14 cellular contexts compared by ENCODE assay signal in the genomic region with DNA sequence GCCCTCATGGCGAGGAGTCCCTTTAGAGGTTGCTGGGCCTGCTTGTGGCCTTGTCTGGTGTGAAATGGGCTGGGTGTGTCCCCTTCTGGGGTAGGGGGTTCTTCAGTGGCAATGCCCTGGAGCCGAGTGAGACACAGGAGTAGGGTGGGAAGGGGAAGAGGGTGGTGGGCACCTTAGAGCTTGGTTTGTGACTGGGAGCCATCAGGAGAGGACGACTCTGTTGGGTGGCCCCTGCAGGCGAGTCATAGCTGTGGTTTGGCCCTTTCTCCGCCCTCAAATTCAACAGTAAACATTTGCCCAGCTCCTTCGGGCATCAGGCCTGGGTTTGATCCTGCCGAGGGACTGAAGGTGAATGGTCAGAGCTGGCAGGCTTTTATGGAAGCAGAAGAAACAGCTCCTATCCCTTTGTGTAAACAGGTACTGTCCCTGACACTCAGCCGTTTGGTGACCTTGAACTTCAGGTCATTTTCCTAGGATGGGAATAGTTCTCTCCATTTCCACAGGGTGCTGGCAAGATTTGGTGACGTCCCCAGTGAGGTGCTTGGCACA. TPM values are rescaled to one million over a fixed set of nuclear protein-coding genes. Genes with fewer than 3 reads are reported as not detected.
DNase-seq lines count a peak whose midpoint lies in the region; TF ChIP-seq lines count a peak whose summit lies in the region.
"Had no signal": no experiment of that assay in that cellular context is flagged by ENCODE, and none has a peak within 500 bp of the region (broad histone marks: within the 10 kb centered on the region; RNA-seq: fewer than 3 reads in every experiment).

No MANE protein-coding gene starts in this region.

- peak; percentile 53 for DNase-seq in AG08396 (ENCODE audit: low spot score)
- no peak for DNase-seq in H9
- DNase-seq in dermis blood vessel endothelial cell, result no peak
- no peak for DNase-seq in activated CD8-positive, alpha-beta memory T cell treated with anti-CD3 and anti-CD28 coated beads, Interleukin-2, amount 50 U/mL, for 4 hours
- no peak for DNase-seq in NCI-H2029 (lab: John Stamatoyannopoulos, UW)
- DNase-seq in NCI-H526 treated with DMSO at 0.1 percent for 48 hours (lab: John Stamatoyannopoulos, UW), result no peak
- DNase-seq: activated CD4-positive, alpha-beta T cell treated with anti-CD3 and anti-CD28 coated beads, Interleukin-2, amount 50 U/mL, for 48 hours; KG1; NCI-H510A; spleen had no signal

- H3K4me1 ChIP-seq in H9 (ENCODE audit: insufficient read depth, low read length) (no peaks in the 10 kb centered on the region), mucosa of rectum (ENCODE audit: control insufficient read depth in 2 of 2, insufficient read depth in 2 of 2, low read length in 2 of 2) (peaks cover 14 to 15% of the 10 kb centered on the region in 2 donors)

- no peak overlapping the region for H3K56ac ChIP-seq in H9 (ENCODE audit: insufficient read length, low read depth, low read length)

- H3K9me3 Mint-ChIP-seq in H9, result no peaks in the 10 kb centered on the region
- H3K9me3 Mint-ChIP-seq in activated naive CD8-positive, alpha-beta T cell (ENCODE audit: low read depth), result no peaks in the 10 kb centered on the region

- H3K27ac ChIP-seq in H9 (ENCODE audit: insufficient read length, low read depth, low read length) (no peak overlapping the region), mucosa of rectum (ENCODE audit: low read depth in 2 of 2, low read length in 2 of 2) (peak overlapping the region; percentile 9 to 40)
- H3K27ac ChIP-seq: SJSA1 had no signal

- no peak overlapping the region for H2BK120ac ChIP-seq in H9 (ENCODE audit: low read depth, low read length, poor library complexity, severe bottlenecking)

- H4K20me1 ChIP-seq in H9 (ENCODE audit: control insufficient read depth, insufficient read depth, insufficient read length), result no peaks in the 10 kb centered on the region

- H4K5ac ChIP-seq in H9 (ENCODE audit: insufficient read length, low read depth, low read length), result no peak overlapping the region

- H3K4me3 Mint-ChIP-seq in H9, result peak overlapping the region in 1 of 2 experiments; percentile 33; a peak in 2 of 5 replicates
- peak overlapping the region; percentile 40 for H3K4me3 Mint-ChIP-seq in activated naive CD8-positive, alpha-beta T cell

- no peak overlapping the region for H2AK5ac ChIP-seq in H9 (ENCODE audit: insufficient read length, low read length)

- H3K79me1 ChIP-seq in H9 (ENCODE audit: insufficient read depth, low read depth, low read length, poor library complexity, severe bottlenecking), result no peaks in the 10 kb centered on the region

- peaks cover 5% of the 10 kb centered on the region; the same call in 1 of the 2 replicates for H3K79me2 ChIP-seq in H9 (ENCODE audit: insufficient read depth, low read length)

- no peak overlapping the region for H2BK5ac ChIP-seq in H9 (ENCODE audit: insufficient read length, low read length)

- peak overlapping the region in 2 of 3 experiments; percentile 19 to 74; a peak in 2 of 7 replicates for H3K27ac Mint-ChIP-seq in H9
- H3K27ac Mint-ChIP-seq in activated naive CD8-positive, alpha-beta T cell, result no peak overlapping the region

- no peak overlapping the region for H4K8ac ChIP-seq in H9 (replicated peaks; ENCODE audit: insufficient read length, low read depth, low read length)

- H3K27me3 ChIP-seq in H9 (ENCODE audit: insufficient read depth, low read length) (no peaks in the 10 kb centered on the region), mucosa of rectum (ENCODE audit: control insufficient read depth in 2 of 2, insufficient read depth in 2 of 2, low read length in 2 of 2) (no peaks in the 10 kb centered on the region)
- H3K27me3 ChIP-seq: SJSA1, spleen had no signal

- H3K14ac ChIP-seq in H9 (ENCODE audit: insufficient read depth, low read length), result no peak overlapping the region

- no CpG with 5 or more reads among the region's 9 CpGs for WGBS in H9 (ENCODE audit: extremely low coverage, insufficient read length, low lambda C conversion rate)

- H2BK12ac ChIP-seq in H9 (ENCODE audit: insufficient read length, low read depth, low read length), result no peak overlapping the region

- no peak overlapping the region for H3K23ac ChIP-seq in H9 (ENCODE audit: insufficient read length, low read depth, low read length)

- no peaks in the 10 kb centered on the region for H3K27me3 Mint-ChIP-seq in H9 (ENCODE audit: low read depth)
- no peaks in the 10 kb centered on the region for H3K27me3 Mint-ChIP-seq in activated naive CD8-positive, alpha-beta T cell

- peaks cover 16 to 28% of the 10 kb centered on the region in 2 donors for H3K36me3 ChIP-seq in mucosa of rectum (ENCODE audit: control insufficient read depth in 2 of 2, insufficient read depth in 2 of 2, low read length in 2 of 2)

- no peak overlapping the region for H3K4me2 ChIP-seq in H9 (ENCODE audit: insufficient read depth, insufficient read length, low read length)

- H3K23me2 ChIP-seq in H9 (ENCODE audit: insufficient read length, low read depth, low read length, poor library complexity, severe bottlenecking), result no peaks in the 10 kb centered on the region

- H3K4me1 Mint-ChIP-seq in H9, result peaks cover 3% of the 10 kb centered on the region in 2 experiments; a peak in 1 of 4 replicates
- H3K4me1 Mint-ChIP-seq in activated naive CD8-positive, alpha-beta T cell (ENCODE audit: low read depth), result peaks cover 12% of the 10 kb centered on the region

- H2BK20ac ChIP-seq in H9 (ENCODE audit: low read depth, low read length, poor library complexity, severe bottlenecking), result no peak overlapping the region

- H3K9me3 ChIP-seq in H9 (ENCODE audit: control insufficient read depth, low read depth, low read length) (no peaks in the 10 kb centered on the region), mucosa of rectum (ENCODE audit: control insufficient read depth in 2 of 2, low read length in 2 of 2) (no peaks in the 10 kb centered on the region)
- H3K9me3 ChIP-seq: SJSA1, spleen had no signal

- H3T11ph ChIP-seq in H9 (ENCODE audit: low read length), result no peak overlapping the region

- H2BK15ac ChIP-seq in H9 (ENCODE audit: low read depth, low read length), result no peak overlapping the region

- H3K4ac ChIP-seq in H9 (ENCODE audit: low read depth, low read length), result no peak overlapping the region

- no peak overlapping the region for H2AFZ ChIP-seq in H9 (ENCODE audit: low read length)

- no peak overlapping the region for H4K91ac ChIP-seq in H9 (ENCODE audit: insufficient read length, low read depth, low read length)

- no peak overlapping the region for H3K18ac ChIP-seq in H9 (ENCODE audit: insufficient read length, low read depth, low read length)

- H3K36me3 Mint-ChIP-seq in H9 (ENCODE audit: insufficient read depth in 1 of 3, low read depth in 3 of 3), result peaks cover 0 to 12% (median 10%) of the 10 kb centered on the region in 3 experiments; a peak in 6 of 7 replicates
- H3K36me3 Mint-ChIP-seq in activated naive CD8-positive, alpha-beta T cell, result no peaks in the 10 kb centered on the region

- no peak overlapping the region for H3K4me3 ChIP-seq in mucosa of rectum (ENCODE audit: low read length in 2 of 2)
- H3K4me3 ChIP-seq: lung, SJSA1, spleen had no signal

- H3K9ac ChIP-seq in H9 (ENCODE audit: extremely low read depth, insufficient read length, low read length), result no peak overlapping the region
- H3K9ac ChIP-seq in mucosa of rectum (ENCODE audit: low read depth in 1 of 2, low read length in 2 of 2), result no peak overlapping the region

- TF ChIP-seq CTCF in H9 (conservative IDR thresholded peaks at IDR 0.05), result no peak

RNA-seq across cellular contexts. Expression of a gene that starts 2.9 kb away (rescaled TPM):
- 35.9 and 37.6 TPM in 2 replicates for total RNA-seq in H9 (2021)
- 34.4 and 37.1 TPM in 2 replicates for total RNA-seq in dermis blood vessel endothelial cell

RNA-seq across cellular contexts. Expression of a gene that starts 9.9 kb away (rescaled TPM):
- total RNA-seq in H9 (2021) (2.5 TPM in 2 replicates), dermis blood vessel endothelial cell (0.51 and 0.56 TPM in 2 replicates)

RNA-seq across cellular contexts. Expression of a gene that starts 11.7 kb away (rescaled TPM):
- 37.4 and 38.3 TPM in 2 replicates for total RNA-seq in H9 (2021)
- 18.4 and 20.2 TPM in 2 replicates for total RNA-seq in dermis blood vessel endothelial cell

RNA-seq across cellular contexts. Expression of a gene that starts 15.7 kb away (rescaled TPM):
- total RNA-seq in H9 (2021) (10.8 and 11.9 TPM in 2 replicates), dermis blood vessel endothelial cell (1.3 and 4.4 TPM in 2 replicates)

RNA-seq across cellular contexts. Expression of a gene that starts 21.1 kb away (rescaled TPM):
- 74.5 and 75.9 TPM in 2 replicates for total RNA-seq in H9 (2021)
- 16.0 and 25.6 TPM in 2 replicates for total RNA-seq in dermis blood vessel endothelial cell
